Comparison of ENCODE assay signal across 15 cellular contexts in genomic region chr1:242813490-242814091, GRCh38.
DNase-seq lines count a peak whose midpoint lies in the region; ATAC-seq and TF ChIP-seq lines count a peak whose summit lies in the region.
"Had no signal": no experiment of that assay in that cellular context is flagged by ENCODE, and none has a peak within 500 bp of the region (broad histone marks: within the 10 kb centered on the region; RNA-seq: fewer than 3 reads in every experiment).

No MANE protein-coding gene starts in this region.

- DNase-seq in MM.1S (peak; percentile 37), GM13977 (ENCODE audit: low spot score) (no peak), T-helper 17 cell (no peak), hepatocyte (ENCODE audit: low spot score) (no peak)
- no peak for DNase-seq in effector CD4-positive, alpha-beta T cell
- DNase-seq: activated CD4-positive, alpha-beta T cell treated with anti-CD3 and anti-CD28 coated beads for 36 hours; activated effector memory CD4-positive, alpha-beta T cell treated with Interleukin-2 at 50 U/mL for 16 hours; caudate nucleus; NCI-H524 treated with DMSO at 0.1 percent for 48 hours; tibial artery had no signal

- no peaks in the 10 kb centered on the region for H3F3A ChIP-seq in MM.1S (ENCODE audit: insufficient read depth, low read length)

- no peak overlapping the region for H2AFZ ChIP-seq in MM.1S (ENCODE audit: low read length)
- H2AFZ ChIP-seq in hepatocyte: no peak overlapping the region

- 86% methylated on average over 5 of the region's 5 CpGs for WGBS in hepatocyte (ENCODE audit: low lambda C conversion rate, missing lambda C conversion rate)

- H3K4me3 ChIP-seq in MM.1S (ENCODE audit: low read length): no peak overlapping the region
- H3K4me3 ChIP-seq in hepatocyte: no peak overlapping the region
- H3K4me3 ChIP-seq: BLaER1 treated with 17β-estradiol and CSF1 and Interleukin-3, amounts not matched to agents 10 nM and 100 nM; tibial artery had no signal

- no peaks in the 10 kb centered on the region for H3K9me3 ChIP-seq in MM.1S (replicated peaks; ENCODE audit: insufficient read depth, low read length)
- no peaks in the 10 kb centered on the region for H3K9me3 ChIP-seq in T-helper 17 cell (ENCODE audit: control insufficient read depth, low read length, poor library complexity, severe bottlenecking)
- no peaks in the 10 kb centered on the region for H3K9me3 ChIP-seq in hepatocyte (ENCODE audit: low read depth)
- H3K9me3 ChIP-seq: BLaER1 treated with 17β-estradiol and CSF1 and Interleukin-3, amounts not matched to agents 10 nM and 100 nM; tibial artery had no signal

- no peak overlapping the region for H3K9ac ChIP-seq in MM.1S (ENCODE audit: low read length)
- H3K9ac ChIP-seq: BLaER1 treated with 17β-estradiol and CSF1 and Interleukin-3, amounts not matched to agents 10 nM and 100 nM had no signal

- H4K20me1 ChIP-seq in MM.1S (ENCODE audit: insufficient read depth, low read length) (no peaks in the 10 kb centered on the region), hepatocyte (ENCODE audit: insufficient read depth, poor library complexity, severe bottlenecking) (no peaks in the 10 kb centered on the region)
- H4K20me1 ChIP-seq: BLaER1 treated with 17β-estradiol and CSF1 and Interleukin-3, amounts not matched to agents 10 nM and 100 nM had no signal

- H3K27ac ChIP-seq in MM.1S (ENCODE audit: low read length) (no peak overlapping the region), hepatocyte (no peak overlapping the region)
- H3K27ac ChIP-seq: BLaER1 treated with 17β-estradiol and CSF1 and Interleukin-3, amounts not matched to agents 10 nM and 100 nM; HL-60; tibial artery had no signal

- H3K27ac Mint-ChIP-seq in T-helper 17 cell: no peak overlapping the region
- H3K27ac Mint-ChIP-seq: activated CD4-positive, alpha-beta T cell treated with anti-CD3 and anti-CD28 coated beads for 36 hours had no signal

- H3K36me3 Mint-ChIP-seq in T-helper 17 cell (ENCODE audit: low read depth): no peaks in the 10 kb centered on the region

- H3K27me3 ChIP-seq in MM.1S (replicated peaks; ENCODE audit: insufficient read depth, low read length) (no peaks in the 10 kb centered on the region), hepatocyte (no peaks in the 10 kb centered on the region)
- H3K27me3 ChIP-seq: BLaER1 treated with 17β-estradiol and CSF1 and Interleukin-3, amounts not matched to agents 10 nM and 100 nM; tibial artery had no signal

- no peaks in the 10 kb centered on the region for H3K4me1 Mint-ChIP-seq in T-helper 17 cell
- H3K4me1 Mint-ChIP-seq: activated CD4-positive, alpha-beta T cell treated with anti-CD3 and anti-CD28 coated beads for 36 hours had no signal

- H3K9me2 ChIP-seq in MM.1S (replicated peaks; ENCODE audit: insufficient read depth, low read length): no peaks in the 10 kb centered on the region
- no peaks in the 10 kb centered on the region for H3K9me2 ChIP-seq in hepatocyte (replicated peaks; ENCODE audit: insufficient read depth)

- H3K4me2 ChIP-seq in MM.1S (ENCODE audit: low read depth, low read length) (peak overlapping the region; percentile 31; the same call in 1 of the 2 replicates), hepatocyte (no peak overlapping the region)

- H3K79me2 ChIP-seq in MM.1S (ENCODE audit: low read length) (no peaks in the 10 kb centered on the region), hepatocyte (no peaks in the 10 kb centered on the region)

- H3K4me1 ChIP-seq in MM.1S (ENCODE audit: low read length) (peaks cover 7% of the 10 kb centered on the region), hepatocyte (ENCODE audit: insufficient read depth) (no peaks in the 10 kb centered on the region)
- H3K4me1 ChIP-seq: tibial artery had no signal

- H3K36me3 ChIP-seq in MM.1S (replicated peaks; ENCODE audit: insufficient read depth, low read length) (no peaks in the 10 kb centered on the region), hepatocyte (replicated peaks; ENCODE audit: insufficient read depth, low read depth) (no peaks in the 10 kb centered on the region)
- H3K36me3 ChIP-seq: BLaER1 treated with 17β-estradiol and CSF1 and Interleukin-3, amounts not matched to agents 10 nM and 100 nM; tibial artery had no signal

- H3K27me3 Mint-ChIP-seq in T-helper 17 cell: peaks cover 7% of the 10 kb centered on the region

- TF ChIP-seq CTCF in MM.1S (IDR thresholded peaks at IDR 0.05; ENCODE audit: low read length): no peak
- no peak for TF ChIP-seq CTCF in GM13977 (IDR thresholded peaks at IDR 0.05; ENCODE audit: extremely low read depth, insufficient read depth, missing control alignments)
- no peak for TF ChIP-seq CTCF in hepatocyte (IDR thresholded peaks at IDR 0.05; ENCODE audit: poor library complexity)

- no peak overlapping the region for H3K4me3 Mint-ChIP-seq in T-helper 17 cell
- H3K4me3 Mint-ChIP-seq: activated CD4-positive, alpha-beta T cell treated with anti-CD3 and anti-CD28 coated beads for 36 hours had no signal

- in situ Hi-C loops in GM13977 (cut with MboI; ENCODE audit: low pct_unique_long_range_greater_than_20kb, low sequenced_read_pairs, unreplicated experiment): no loop called here

- ATAC-seq in GM18517 (IDR thresholded peaks at IDR 0.05; ENCODE audit: unreplicated experiment): peak; percentile 98
- ATAC-seq in GM21367 (IDR thresholded peaks at IDR 0.05; ENCODE audit: unreplicated experiment): peak; percentile 94
- peak; percentile 95 for ATAC-seq in HG02970 (IDR thresholded peaks at IDR 0.05; ENCODE audit: low FRiP score, unreplicated experiment)
- no peak for ATAC-seq in T-helper 17 cell
- ATAC-seq: activated CD4-positive, alpha-beta T cell treated with anti-CD3 and anti-CD28 coated beads for 36 hours had no signal
